7 cellular contexts compared by ENCODE assay signal in genomic region chr22:38273135-38273761, GRCh38. TPM values are rescaled to one million over a fixed set of nuclear protein-coding genes. Genes with fewer than 3 reads are reported as not detected.
DNase-seq lines count a peak whose midpoint lies in the region; ATAC-seq, FAIRE-seq and TF ChIP-seq lines count a peak whose summit lies in the region.

No MANE protein-coding gene starts in this region.

- no peaks in the 10 kb centered on the region for H3K27me3 ChIP-seq in pancreas

- ATAC-seq in T-cell (replicated peaks in 1 of 4) (peak in 3 of 4 experiments; percentile 4 to 16 (median 13)), pancreas (peak in 3 of 4 donors; percentile 1 to 15 (median 12)), HG02610 (IDR thresholded peaks at IDR 0.05; ENCODE audit: unreplicated experiment) (no peak)

- H3K27ac ChIP-seq in HEK293 (ENCODE audit: extremely low read depth, low read depth, low read length) (peak overlapping the region; percentile 75), pancreas (peak overlapping the region; percentile 63 to 87 (median 84))

- no peaks in the 10 kb centered on the region for H3K36me3 Mint-ChIP-seq in T-cell

- H3K9me3 ChIP-seq in HEK293 (ENCODE audit: control insufficient read depth, insufficient read depth, low read depth, low read length), result no peaks in the 10 kb centered on the region
- no peaks in the 10 kb centered on the region for H3K9me3 ChIP-seq in pancreas

- peak overlapping the region; percentile 89 to 93 for H3K27ac Mint-ChIP-seq in T-cell

- H3K4me3 ChIP-seq in HEK293 (ENCODE audit: low read depth, low read length) (peak overlapping the region; percentile 49), fibroblast of the aortic adventitia (ENCODE audit: low read depth, low read length) (peak overlapping the region; percentile 66), pancreas (peak overlapping the region; percentile 90 to 99 (median 96))

- peaks cover 41 to 51% (median 46%) of the 10 kb centered on the region in 3 donors for H3K4me1 Mint-ChIP-seq in T-cell

- no peaks in the 10 kb centered on the region for H3K27me3 Mint-ChIP-seq in T-cell

- H3K36me3 ChIP-seq in HEK293 (ENCODE audit: control insufficient read depth in 2 of 2, insufficient read depth in 1 of 2, low read length in 2 of 2), result peaks cover 0 to 10% of the 10 kb centered on the region in 2 experiments; a peak in 1 of 3 replicates
- H3K36me3 ChIP-seq in pancreas, result no peaks in the 10 kb centered on the region

- CTCF ChIA-PET in HEK293 (lab: Yijun Ruan, JAX) (interaction anchor here (0.6 to 1.1 kb wide), 2 partner anchors 10 to 279 kb away, joined by 4 to 5 read pairs; no protein-coding TSS in a partner anchor), T-cell (lab: Charles Lee) (interaction anchor here in 1 of 2 donors (1.0 kb wide), 1 partner anchor 13 kb away, joined by 3 read pairs; no protein-coding TSS in a partner anchor)

- DNase-seq in T-cell, result no peak
- peak; percentile 42 for DNase-seq in fibroblast of the aortic adventitia (ENCODE audit: low read depth)
- DNase-seq in pancreas, result no peak
- DNase-seq in HK-2 (ENCODE audit: unreplicated experiment), result no peak
- DNase-seq in germinal center (ENCODE audit: low spot score), result no peak

- no peak for TF ChIP-seq CTCF in HEK293 (tag by site-specific recombination; IDR thresholded peaks at IDR 0.05)
- TF ChIP-seq CTCF in fibroblast of the aortic adventitia (IDR thresholded peaks at IDR 0.05; ENCODE audit: insufficient read depth, low read length), result no peak
- no peak for TF ChIP-seq CTCF in pancreas (IDR thresholded peaks at IDR 0.05)

- FAIRE-seq in pancreas (lab: Jason Lieb, UNC), result no peak

- intact Hi-C loops in pancreas (cut with DNase I), result no loop called here

- no peaks in the 10 kb centered on the region for H3K9me3 Mint-ChIP-seq in T-cell

- H3K4me3 Mint-ChIP-seq in T-cell, result peak overlapping the region; percentile 78 to 90 (median 90)

- POLR2A ChIA-PET in HEK293 (lab: Yijun Ruan, JAX), result interaction anchor here (1.2 kb wide), 1 partner anchor 12 kb away, joined by 3 read pairs; no protein-coding TSS in a partner anchor
- POLR2A ChIA-PET in T-cell (lab: Charles Lee), result interaction anchor here in 1 of 2 donors (0.6 to 0.7 kb wide), 2 partner anchors 32 to 1043 kb away, joined by 3 read pairs; no protein-coding TSS in a partner anchor

- WGBS in pancreas, 2 donors, result 10 to 11% methylated on average over 25 of the region's 25 CpGs

- peaks cover 9% of the 10 kb centered on the region; the same call in 1 of the 2 replicates for H3K4me1 ChIP-seq in HEK293 (ENCODE audit: control insufficient read depth, insufficient read depth, low read length)
- H3K4me1 ChIP-seq in pancreas, result peaks cover 0 to 6% (median 4%) of the 10 kb centered on the region in 3 donors

TF ChIP-seq in HEK293, 187 proteins besides CTCF, POLR2A, EP300 and RAD21:
- TF ChIP-seq ZSCAN4 (tag by site-specific recombination; IDR thresholded peaks at IDR 0.05) (no peak), ZNF501 (tag by site-specific recombination; IDR thresholded peaks at IDR 0.05) (no peak), ZNF449 (tag by site-specific recombination; IDR thresholded peaks at IDR 0.05) (no peak), ZFP69B (tag by site-specific recombination; IDR thresholded peaks at IDR 0.05) (peak; percentile 94), KLF8 (tag by site-specific recombination; IDR thresholded peaks at IDR 0.05) (peak; percentile 11; the same call in 1 of the 2 replicates), ZBTB1 (tag by site-specific recombination; IDR thresholded peaks at IDR 0.05) (no peak), ZNF24 (tag by site-specific recombination; IDR thresholded peaks at IDR 0.05) (0 out of 2 replicates have a peak, but pooled peaks have one; percentile 17), ZNF521 (tag by site-specific recombination; IDR thresholded peaks at IDR 0.05) (no peak), YY2 (tag by site-specific recombination; IDR thresholded peaks at IDR 0.05) (0 out of 2 replicates have a peak, but pooled peaks have one; percentile 40), ZNF133 (tag by site-specific recombination; IDR thresholded peaks at IDR 0.05) (no peak), KLF1 (tag by site-specific recombination; IDR thresholded peaks at IDR 0.05) (no peak), ZNF658 (tag by site-specific recombination; IDR thresholded peaks at IDR 0.05) (no peak), ZNF121 (tag by site-specific recombination; IDR thresholded peaks at IDR 0.05) (0 out of 2 replicates have a peak, but pooled peaks have one; percentile 26), ZBTB17 (tag by site-specific recombination; IDR thresholded peaks at IDR 0.05) (peak; percentile 94), ZBTB10 (tag by site-specific recombination; IDR thresholded peaks at IDR 0.05) (peak; percentile 64), SP7 (tag by site-specific recombination; IDR thresholded peaks at IDR 0.05) (0 out of 2 replicates have a peak, but pooled peaks have one; percentile 11), ZNF776 (tag by site-specific recombination; IDR thresholded peaks at IDR 0.05; ENCODE audit: borderline replicate concordance) (no peak), FEZF1 (tag by site-specific recombination; IDR thresholded peaks at IDR 0.05) (no peak), ZNF548 (tag by site-specific recombination; IDR thresholded peaks at IDR 0.05) (no peak), ZNF335 (tag by site-specific recombination; conservative IDR thresholded peaks at IDR 0.05) (peak; percentile 66), ZNF692 (tag by site-specific recombination; IDR thresholded peaks at IDR 0.05) (peak; percentile 95), ZNF473 (tag by site-specific recombination; IDR thresholded peaks at IDR 0.05) (no peak)

RNA-seq across cellular contexts. Expression of gene TMEM184B, which starts 0.4 kb away (rescaled TPM):
- total RNA-seq in T-cell (10 to 100 TPM; 30.8 to 41.3 (median 35.8) TPM), fibroblast of the aortic adventitia (ENCODE audit: low replicate concordance) (20.2 and 46.0 TPM in 2 replicates), pancreas (10 to 100 TPM; 11.6 to 30.5 (median 18.6) TPM)
- polyA plus RNA-seq in pancreas, result 10 to 100 TPM; 17.0 to 24.4 TPM

RNA-seq across cellular contexts. Expression of gene CSNK1E, which starts 44.0 kb away (rescaled TPM):
- total RNA-seq in T-cell, result 100 to 1,000 TPM; 105 to 142 (median 115) TPM
- 31.5 and 94.7 TPM in 2 replicates for total RNA-seq in fibroblast of the aortic adventitia (ENCODE audit: low replicate concordance)
- 10 to 100 TPM; 52.7 to 94.2 (median 57.7) TPM for total RNA-seq in pancreas
- 100 to 1,000 TPM in 1 of 2 donors, 10 to 100 TPM in 1; 87.2 to 115 TPM for polyA plus RNA-seq in pancreas
